ENCODE assay signal across 1 cellular context in the genomic region with DNA sequence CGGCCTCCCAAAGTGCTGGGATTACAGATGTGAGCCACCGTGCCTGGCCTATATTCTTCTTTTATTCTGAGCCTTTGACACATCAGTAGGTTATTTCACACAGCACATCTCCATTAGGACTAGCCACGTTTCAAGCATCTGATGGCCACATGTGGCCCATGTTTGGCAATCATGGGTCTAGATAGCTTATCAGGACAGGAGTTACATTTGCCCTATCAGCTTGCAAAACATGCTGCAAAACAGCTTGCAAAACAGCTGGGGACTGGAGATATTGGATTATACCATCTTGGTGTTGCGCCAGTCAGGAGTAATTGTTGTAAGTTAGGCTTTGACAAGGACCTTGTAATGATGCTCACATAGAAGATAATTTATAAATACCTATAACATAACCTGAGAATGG.
A peak's percentile ranks its signal among the peaks of the same experiment; 100 is the strongest.
TF ChIP-seq lines count a peak whose summit lies in the region.

No MANE protein-coding gene starts in this region.

TF ChIP-seq in K562, 482 proteins besides CTCF, POLR2A, EP300 and RAD21 (continued from another document and continues in another):
- no peak for TF ChIP-seq CEBPZ (IDR thresholded peaks at IDR 0.05; ENCODE audit: borderline replicate concordance, low read depth, low read length)
- no peak for TF ChIP-seq ZNF740 (CRISPR knock-in tag; IDR thresholded peaks at IDR 0.05)
- TF ChIP-seq ZNF740 (tag; IDR thresholded peaks at IDR 0.05), result no peak
- TF ChIP-seq, protein P1, sequence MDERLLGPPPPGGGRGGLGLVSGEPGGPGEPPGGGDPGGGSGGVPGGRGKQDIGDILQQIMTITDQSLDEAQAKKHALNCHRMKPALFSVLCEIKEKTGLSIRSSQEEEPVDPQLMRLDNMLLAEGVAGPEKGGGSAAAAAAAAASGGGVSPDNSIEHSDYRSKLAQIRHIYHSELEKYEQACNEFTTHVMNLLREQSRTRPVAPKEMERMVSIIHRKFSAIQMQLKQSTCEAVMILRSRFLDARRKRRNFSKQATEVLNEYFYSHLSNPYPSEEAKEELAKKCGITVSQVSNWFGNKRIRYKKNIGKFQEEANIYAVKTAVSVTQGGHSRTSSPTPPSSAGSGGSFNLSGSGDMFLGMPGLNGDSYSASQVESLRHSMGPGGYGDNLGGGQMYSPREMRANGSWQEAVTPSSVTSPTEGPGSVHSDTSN (CRISPR knock-in tag; IDR thresholded peaks at IDR 0.05; ENCODE audit: low read depth), result no peak
- TF ChIP-seq, protein P1 (tag; conservative IDR thresholded peaks at IDR 0.05; ENCODE audit: low read depth), result no peak; the same call in 1 of the 2 replicates
- TF ChIP-seq ETV6 (IDR thresholded peaks at IDR 0.05; ENCODE audit: borderline replicate concordance in 1 of 2, low read depth in 2 of 2, low read length in 1 of 2), result no peak
- no peak for TF ChIP-seq ETV6 (CRISPR knock-in tag; IDR thresholded peaks at IDR 0.05; ENCODE audit: borderline replicate concordance)
- TF ChIP-seq KAT2B (IDR thresholded peaks at IDR 0.05; ENCODE audit: low read depth, low read length), result no peak
- no peak for TF ChIP-seq ID3 (CRISPR knock-in tag; IDR thresholded peaks at IDR 0.05)
- peak; percentile 48; the same call in 1 of the 2 replicates for TF ChIP-seq ID3 (tag; IDR thresholded peaks at IDR 0.05)
- peak; percentile 98 for TF ChIP-seq MTA2 (IDR thresholded peaks at IDR 0.05; ENCODE audit: low read depth)
- TF ChIP-seq EGR1 (conservative IDR thresholded peaks at IDR 0.05), result no peak
- TF ChIP-seq TRIM28 (IDR thresholded peaks at IDR 0.05), result no peak
- no peak for TF ChIP-seq ZNF699 (CRISPR knock-in tag; IDR thresholded peaks at IDR 0.05; ENCODE audit: insufficient replicate concordance)
- TF ChIP-seq, protein P2, sequence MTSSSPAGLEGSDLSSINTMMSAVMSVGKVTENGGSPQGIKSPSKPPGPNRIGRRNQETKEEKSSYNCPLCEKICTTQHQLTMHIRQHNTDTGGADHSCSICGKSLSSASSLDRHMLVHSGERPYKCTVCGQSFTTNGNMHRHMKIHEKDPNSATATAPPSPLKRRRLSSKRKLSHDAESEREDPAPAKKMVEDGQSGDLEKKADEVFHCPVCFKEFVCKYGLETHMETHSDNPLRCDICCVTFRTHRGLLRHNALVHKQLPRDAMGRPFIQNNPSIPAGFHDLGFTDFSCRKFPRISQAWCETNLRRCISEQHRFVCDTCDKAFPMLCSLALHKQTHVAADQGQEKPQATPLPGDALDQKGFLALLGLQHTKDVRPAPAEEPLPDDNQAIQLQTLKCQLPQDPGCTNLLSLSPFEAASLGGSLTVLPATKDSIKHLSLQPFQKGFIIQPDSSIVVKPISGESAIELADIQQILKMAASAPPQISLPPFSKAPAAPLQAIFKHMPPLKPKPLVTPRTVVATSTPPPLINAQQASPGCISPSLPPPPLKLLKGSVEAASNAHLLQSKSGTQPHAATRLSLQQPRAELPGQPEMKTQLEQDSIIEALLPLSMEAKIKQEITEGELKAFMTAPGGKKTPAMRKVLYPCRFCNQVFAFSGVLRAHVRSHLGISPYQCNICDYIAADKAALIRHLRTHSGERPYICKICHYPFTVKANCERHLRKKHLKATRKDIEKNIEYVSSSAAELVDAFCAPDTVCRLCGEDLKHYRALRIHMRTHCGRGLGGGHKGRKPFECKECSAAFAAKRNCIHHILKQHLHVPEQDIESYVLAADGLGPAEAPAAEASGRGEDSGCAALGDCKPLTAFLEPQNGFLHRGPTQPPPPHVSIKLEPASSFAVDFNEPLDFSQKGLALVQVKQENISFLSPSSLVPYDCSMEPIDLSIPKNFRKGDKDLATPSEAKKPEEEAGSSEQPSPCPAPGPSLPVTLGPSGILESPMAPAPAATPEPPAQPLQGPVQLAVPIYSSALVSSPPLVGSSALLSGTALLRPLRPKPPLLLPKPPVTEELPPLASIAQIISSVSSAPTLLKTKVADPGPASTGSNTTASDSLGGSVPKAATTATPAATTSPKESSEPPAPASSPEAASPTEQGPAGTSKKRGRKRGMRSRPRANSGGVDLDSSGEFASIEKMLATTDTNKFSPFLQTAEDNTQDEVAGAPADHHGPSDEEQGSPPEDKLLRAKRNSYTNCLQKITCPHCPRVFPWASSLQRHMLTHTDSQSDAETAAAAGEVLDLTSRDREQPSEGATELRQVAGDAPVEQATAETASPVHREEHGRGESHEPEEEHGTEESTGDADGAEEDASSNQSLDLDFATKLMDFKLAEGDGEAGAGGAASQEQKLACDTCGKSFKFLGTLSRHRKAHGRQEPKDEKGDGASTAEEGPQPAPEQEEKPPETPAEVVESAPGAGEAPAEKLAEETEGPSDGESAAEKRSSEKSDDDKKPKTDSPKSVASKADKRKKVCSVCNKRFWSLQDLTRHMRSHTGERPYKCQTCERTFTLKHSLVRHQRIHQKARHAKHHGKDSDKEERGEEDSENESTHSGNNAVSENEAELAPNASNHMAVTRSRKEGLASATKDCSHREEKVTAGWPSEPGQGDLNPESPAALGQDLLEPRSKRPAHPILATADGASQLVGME (CRISPR knock-in tag; IDR thresholded peaks at IDR 0.05), result no peak
- TF ChIP-seq TARDBP (IDR thresholded peaks at IDR 0.05), result peak; percentile 90; the same call in 1 of the 2 replicates
- TF ChIP-seq HNRNPUL1 (IDR thresholded peaks at IDR 0.05; ENCODE audit: low read length), result no peak
- TF ChIP-seq RHOXF2B (CRISPR knock-in tag; conservative IDR thresholded peaks at IDR 0.05), result no peak
- TF ChIP-seq MYC (IDR thresholded peaks at IDR 0.05; ENCODE audit: low read depth, low read length), result peak; percentile 94
- no peak for TF ChIP-seq MYC (CRISPR knock-in tag; IDR thresholded peaks at IDR 0.05; ENCODE audit: borderline replicate concordance, low read depth)
- TF ChIP-seq TAL1 (IDR thresholded peaks at IDR 0.05), result peak; percentile 99
- TF ChIP-seq, protein P3, sequence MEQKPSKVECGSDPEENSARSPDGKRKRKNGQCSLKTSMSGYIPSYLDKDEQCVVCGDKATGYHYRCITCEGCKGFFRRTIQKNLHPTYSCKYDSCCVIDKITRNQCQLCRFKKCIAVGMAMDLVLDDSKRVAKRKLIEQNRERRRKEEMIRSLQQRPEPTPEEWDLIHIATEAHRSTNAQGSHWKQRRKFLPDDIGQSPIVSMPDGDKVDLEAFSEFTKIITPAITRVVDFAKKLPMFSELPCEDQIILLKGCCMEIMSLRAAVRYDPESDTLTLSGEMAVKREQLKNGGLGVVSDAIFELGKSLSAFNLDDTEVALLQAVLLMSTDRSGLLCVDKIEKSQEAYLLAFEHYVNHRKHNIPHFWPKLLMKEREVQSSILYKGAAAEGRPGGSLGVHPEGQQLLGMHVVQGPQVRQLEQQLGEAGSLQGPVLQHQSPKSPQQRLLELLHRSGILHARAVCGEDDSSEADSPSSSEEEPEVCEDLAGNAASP (IDR thresholded peaks at IDR 0.05), result no peak
- TF ChIP-seq, protein P4, sequence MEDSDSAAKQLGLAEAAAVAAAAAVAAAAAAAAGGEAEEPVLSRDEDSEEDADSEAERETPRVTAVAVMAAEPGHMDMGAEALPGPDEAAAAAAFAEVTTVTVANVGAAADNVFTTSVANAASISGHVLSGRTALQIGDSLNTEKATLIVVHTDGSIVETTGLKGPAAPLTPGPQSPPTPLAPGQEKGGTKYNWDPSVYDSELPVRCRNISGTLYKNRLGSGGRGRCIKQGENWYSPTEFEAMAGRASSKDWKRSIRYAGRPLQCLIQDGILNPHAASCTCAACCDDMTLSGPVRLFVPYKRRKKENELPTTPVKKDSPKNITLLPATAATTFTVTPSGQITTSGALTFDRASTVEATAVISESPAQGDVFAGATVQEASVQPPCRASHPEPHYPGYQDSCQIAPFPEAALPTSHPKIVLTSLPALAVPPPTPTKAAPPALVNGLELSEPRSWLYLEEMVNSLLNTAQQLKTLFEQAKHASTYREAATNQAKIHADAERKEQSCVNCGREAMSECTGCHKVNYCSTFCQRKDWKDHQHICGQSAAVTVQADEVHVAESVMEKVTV (CRISPR knock-in tag; IDR thresholded peaks at IDR 0.05), result no peak
- TF ChIP-seq MAFK (IDR thresholded peaks at IDR 0.05; ENCODE audit: low read length), result no peak
- no peak for TF ChIP-seq ZEB2 (IDR thresholded peaks at IDR 0.05)
- no peak for TF ChIP-seq NFYB (IDR thresholded peaks at IDR 0.05; ENCODE audit: extremely low read depth, insufficient read length)
- no peak for TF ChIP-seq ZBTB26 (CRISPR knock-in tag; IDR thresholded peaks at IDR 0.05)
- no peak for TF ChIP-seq E2F6 (IDR thresholded peaks at IDR 0.05; ENCODE audit: borderline replicate concordance in 1 of 2, extremely low read depth in 1 of 2, insufficient read depth in 1 of 2, insufficient read length in 1 of 2, low read depth in 1 of 2, low read length in 1 of 2, poor library complexity in 1 of 2, severe bottlenecking in 1 of 2)
- 0 out of 2 replicates have a peak, but pooled peaks have one; percentile 67 for TF ChIP-seq HEY1 (CRISPR knock-in tag; IDR thresholded peaks at IDR 0.05; ENCODE audit: borderline replicate concordance)
- TF ChIP-seq NR2C1 (IDR thresholded peaks at IDR 0.05), result no peak; the same call in 1 of the 2 replicates
- TF ChIP-seq NR2C1 (tag; IDR thresholded peaks at IDR 0.05), result 0 out of 2 replicates have a peak, but pooled peaks have one; percentile 49
- no peak for TF ChIP-seq FOXP1 (CRISPR knock-in tag; IDR thresholded peaks at IDR 0.05)
- no peak for TF ChIP-seq POLR2AphosphoS2 (IDR thresholded peaks at IDR 0.05; ENCODE audit: low read length)
- TF ChIP-seq, protein P5, sequence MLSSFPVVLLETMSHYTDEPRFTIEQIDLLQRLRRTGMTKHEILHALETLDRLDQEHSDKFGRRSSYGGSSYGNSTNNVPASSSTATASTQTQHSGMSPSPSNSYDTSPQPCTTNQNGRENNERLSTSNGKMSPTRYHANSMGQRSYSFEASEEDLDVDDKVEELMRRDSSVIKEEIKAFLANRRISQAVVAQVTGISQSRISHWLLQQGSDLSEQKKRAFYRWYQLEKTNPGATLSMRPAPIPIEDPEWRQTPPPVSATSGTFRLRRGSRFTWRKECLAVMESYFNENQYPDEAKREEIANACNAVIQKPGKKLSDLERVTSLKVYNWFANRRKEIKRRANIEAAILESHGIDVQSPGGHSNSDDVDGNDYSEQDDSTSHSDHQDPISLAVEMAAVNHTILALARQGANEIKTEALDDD (IDR thresholded peaks at IDR 0.05), result peak; percentile 30; the same call in 1 of the 2 replicates
- TF ChIP-seq HMG20A (CRISPR knock-in tag; conservative IDR thresholded peaks at IDR 0.05), result 0 out of 2 replicates have a peak, but pooled peaks have one; percentile 22
- no peak for TF ChIP-seq PRMT5 (CRISPR knock-in tag; IDR thresholded peaks at IDR 0.05)
